20 cellular contexts compared by ENCODE assay signal in genomic region chr2:156630579-156631337, GRCh38.
"Had no signal": no experiment of that assay in that cellular context is flagged by ENCODE, and none has a peak within 500 bp of the region (broad histone marks: within the 10 kb centered on the region; RNA-seq: fewer than 3 reads in every experiment).

No MANE protein-coding gene starts in this region.

- DNase-seq: activated B cell treated with CpG ODN at 0.5 μM for 24 hours; activated CD4-positive, alpha-beta memory T cell treated with anti-CD3 and anti-CD28 coated beads for 36 hours; activated CD4-positive, alpha-beta T cell treated with anti-CD3 and anti-CD28 coated beads for 4 hours; activated naive CD4-positive, alpha-beta T cell; activated naive CD8-positive, alpha-beta T cell treated with anti-CD3 and anti-CD28 coated beads for 36 hours; activated T-cell treated with anti-CD3 and anti-CD28 coated beads for 4 hours; amygdala; dorsolateral prefrontal cortex; foreskin melanocyte; glutamatergic neuron; hippocampal formation; retina; stimulated activated CD4-positive, alpha-beta T cell treated with anti-CD3 and anti-CD28 coated beads, Interleukin-12 subunit alpha, Interleukin-12 subunit beta, amount 100 ng/mL, for 4 hours; stimulated activated CD4-positive, alpha-beta T cell treated with anti-CD3 and anti-CD28 coated beads, Interleukin-2, amount 100 ng/mL, for 24 hours; stimulated activated naive CD8-positive, alpha-beta T cell treated with anti-CD3 and anti-CD28 coated beads, Interleukin-15, Interleukin-2, amounts not matched to agents 100 U/mL and 50 U/mL, for 24 hours; substantia nigra; tibial artery had no signal

- H3K27me3 Mint-ChIP-seq: activated B cell treated with CpG ODN at 0.5 μM for 24 hours had no signal

- H3K4me3 Mint-ChIP-seq: activated B cell treated with CpG ODN at 0.5 μM for 24 hours; activated CD4-positive, alpha-beta memory T cell treated with anti-CD3 and anti-CD28 coated beads for 36 hours; activated naive CD8-positive, alpha-beta T cell treated with anti-CD3 and anti-CD28 coated beads for 36 hours; activated T-helper 17 cell treated with anti-CD3 and anti-CD28 coated beads, Interleukin-2, amount 50 U/mL, for 72 hours; T-helper 2 cell treated with Interferon-gamma antibody and Interleukin-4, amounts not matched to agents 5 μg/mL and 100 μg/mL, for 36 hours had no signal

- H3K27ac Mint-ChIP-seq: activated B cell treated with CpG ODN at 0.5 μM for 24 hours; activated CD4-positive, alpha-beta memory T cell treated with anti-CD3 and anti-CD28 coated beads for 36 hours; activated naive CD8-positive, alpha-beta T cell treated with anti-CD3 and anti-CD28 coated beads for 36 hours; activated T-helper 17 cell treated with anti-CD3 and anti-CD28 coated beads, Interleukin-2, amount 50 U/mL, for 72 hours; T-helper 2 cell treated with Interferon-gamma antibody and Interleukin-4, amounts not matched to agents 5 μg/mL and 100 μg/mL, for 36 hours had no signal

- H3K36me3 Mint-ChIP-seq: activated CD4-positive, alpha-beta memory T cell treated with anti-CD3 and anti-CD28 coated beads for 36 hours; activated naive CD8-positive, alpha-beta T cell treated with anti-CD3 and anti-CD28 coated beads for 36 hours had no signal

- H3K36me3 ChIP-seq: cardiac muscle cell, tibial artery had no signal

- H3K9me3 ChIP-seq: tibial artery had no signal

- H3K4me3 ChIP-seq: cardiac muscle cell, dorsolateral prefrontal cortex, tibial artery had no signal

- H3K9me3 Mint-ChIP-seq: activated B cell treated with CpG ODN at 0.5 μM for 24 hours; activated CD4-positive, alpha-beta memory T cell treated with anti-CD3 and anti-CD28 coated beads for 36 hours; activated naive CD8-positive, alpha-beta T cell treated with anti-CD3 and anti-CD28 coated beads for 36 hours; activated T-helper 17 cell treated with anti-CD3 and anti-CD28 coated beads, Interleukin-2, amount 50 U/mL, for 72 hours; T-helper 2 cell treated with Interferon-gamma antibody and Interleukin-4, amounts not matched to agents 5 μg/mL and 100 μg/mL, for 36 hours had no signal

- H3K27me3 ChIP-seq: cardiac muscle cell, tibial artery had no signal

- H3K27ac ChIP-seq: cardiac muscle cell, dorsolateral prefrontal cortex, tibial artery had no signal

- H3K4me1 Mint-ChIP-seq: activated B cell treated with CpG ODN at 0.5 μM for 24 hours; activated naive CD8-positive, alpha-beta T cell treated with anti-CD3 and anti-CD28 coated beads for 36 hours; activated T-helper 17 cell treated with anti-CD3 and anti-CD28 coated beads, Interleukin-2, amount 50 U/mL, for 72 hours had no signal

- H3K4me1 ChIP-seq: tibial artery had no signal
